ENCODE assay signal across 8 cellular contexts in genomic region chr16:10982430-10983174, GRCh38. TPM values are rescaled to one million over a fixed set of nuclear protein-coding genes. Genes with fewer than 3 reads are reported as not detected.
DNase-seq lines count a peak whose midpoint lies in the region; ATAC-seq lines count a peak whose summit lies in the region.

No MANE protein-coding gene starts in this region.

- POLR2A ChIA-PET in activated CD4-positive, alpha-beta memory T cell treated with anti-CD3 and anti-CD28 coated beads, Interleukin-2, amount 10 ng/mL, durations not matched to agents 7 days and 5 days (lab: Charles Lee): interaction anchor here (0.7 to 4.6 kb wide), 16 partner anchors 10 to 372 kb away, joined by 3 to 67 read pairs (median 5); partner anchors contain the start of gene SOCS1

- H3K36me3 Mint-ChIP-seq in activated T-cell treated with anti-CD3 and anti-CD28 coated beads, Interleukin-2, amount 50 U/mL, for 24 hours (ENCODE audit: low read depth): peaks cover 86% of the 10 kb centered on the region
- peaks cover 62% of the 10 kb centered on the region for H3K36me3 Mint-ChIP-seq in activated CD4-positive, alpha-beta memory T cell treated with anti-CD3 and anti-CD28 coated beads, Interleukin-2, amount 10 ng/mL, durations not matched to agents 7 days and 5 days (ENCODE audit: low read depth)
- peaks cover 57% of the 10 kb centered on the region for H3K36me3 Mint-ChIP-seq in stimulated activated memory B cell treated with anti-CD40 and anti-IgM and Interleukin-4, amounts not matched to agents 10 μg/mL and 1 μg/mL and 100 μg/mL, for 72 hours

- peaks cover 57% of the 10 kb centered on the region for H3K4me1 Mint-ChIP-seq in activated T-cell treated with anti-CD3 and anti-CD28 coated beads, Interleukin-2, amount 50 U/mL, for 24 hours (ENCODE audit: low read depth)
- H3K4me1 Mint-ChIP-seq in activated CD4-positive, alpha-beta memory T cell treated with anti-CD3 and anti-CD28 coated beads, Interleukin-2, amount 10 ng/mL, durations not matched to agents 7 days and 5 days: peaks cover 89% of the 10 kb centered on the region
- H3K4me1 Mint-ChIP-seq in stimulated activated memory B cell treated with anti-CD40 and anti-IgM and Interleukin-4, amounts not matched to agents 10 μg/mL and 1 μg/mL and 100 μg/mL, for 72 hours: peaks cover 74% of the 10 kb centered on the region

- CTCF ChIA-PET in activated CD4-positive, alpha-beta memory T cell treated with anti-CD3 and anti-CD28 coated beads, Interleukin-2, amount 10 ng/mL, durations not matched to agents 7 days and 5 days (lab: Charles Lee): interaction anchor here (0.8 to 3.8 kb wide), 26 partner anchors 9 to 549 kb away, joined by 3 to 50 read pairs (median 4); partner anchors contain the start of genes DEXI and SOCS1

- ATAC-seq in HG02840 (IDR thresholded peaks at IDR 0.05; ENCODE audit: low FRiP score, unreplicated experiment): peak; percentile 47
- ATAC-seq in stimulated activated memory B cell treated with anti-CD40 and anti-IgM and Interleukin-4, amounts not matched to agents 10 μg/mL and 1 μg/mL and 100 μg/mL, for 72 hours: peak; percentile 58
- ATAC-seq in HG03025 (IDR thresholded peaks at IDR 0.05; ENCODE audit: low FRiP score, unreplicated experiment): no peak

- peak overlapping the region; percentile 88 for H3K27ac Mint-ChIP-seq in activated T-cell treated with anti-CD3 and anti-CD28 coated beads, Interleukin-2, amount 50 U/mL, for 24 hours
- H3K27ac Mint-ChIP-seq in activated CD4-positive, alpha-beta memory T cell treated with anti-CD3 and anti-CD28 coated beads, Interleukin-2, amount 10 ng/mL, durations not matched to agents 7 days and 5 days: peak overlapping the region; percentile 87
- peak overlapping the region; percentile 93 for H3K27ac Mint-ChIP-seq in stimulated activated memory B cell treated with anti-CD40 and anti-IgM and Interleukin-4, amounts not matched to agents 10 μg/mL and 1 μg/mL and 100 μg/mL, for 72 hours

- no peak for DNase-seq in activated T-cell treated with anti-CD3 and anti-CD28 coated beads, Interleukin-2, amount 50 U/mL, for 24 hours
- DNase-seq in activated T-cell treated with anti-CD3 and anti-CD28 coated beads, Interleukin-2, amount 50 U/mL, for 1 hour: no peak
- no peak for DNase-seq in activated CD4-positive, alpha-beta memory T cell treated with anti-CD3 and anti-CD28 coated beads, Interleukin-2, amount 10 ng/mL, durations not matched to agents 7 days and 5 days
- no peak for DNase-seq in SW 1271 (lab: John Stamatoyannopoulos, UW)
- DNase-seq in activated CD8-positive, alpha-beta memory T cell treated with anti-CD3 and anti-CD28 coated beads, Interleukin-2, amount 50 U/mL, for 48 hours: no peak

- no peaks in the 10 kb centered on the region for H3K9me3 Mint-ChIP-seq in activated T-cell treated with anti-CD3 and anti-CD28 coated beads, Interleukin-2, amount 50 U/mL, for 24 hours
- no peaks in the 10 kb centered on the region for H3K9me3 Mint-ChIP-seq in activated CD4-positive, alpha-beta memory T cell treated with anti-CD3 and anti-CD28 coated beads, Interleukin-2, amount 10 ng/mL, durations not matched to agents 7 days and 5 days
- H3K9me3 Mint-ChIP-seq in stimulated activated memory B cell treated with anti-CD40 and anti-IgM and Interleukin-4, amounts not matched to agents 10 μg/mL and 1 μg/mL and 100 μg/mL, for 72 hours: no peaks in the 10 kb centered on the region

- H3K27me3 Mint-ChIP-seq in activated T-cell treated with anti-CD3 and anti-CD28 coated beads, Interleukin-2, amount 50 U/mL, for 24 hours: no peaks in the 10 kb centered on the region
- no peaks in the 10 kb centered on the region for H3K27me3 Mint-ChIP-seq in activated CD4-positive, alpha-beta memory T cell treated with anti-CD3 and anti-CD28 coated beads, Interleukin-2, amount 10 ng/mL, durations not matched to agents 7 days and 5 days
- no peaks in the 10 kb centered on the region for H3K27me3 Mint-ChIP-seq in stimulated activated memory B cell treated with anti-CD40 and anti-IgM and Interleukin-4, amounts not matched to agents 10 μg/mL and 1 μg/mL and 100 μg/mL, for 72 hours

- H3K4me3 Mint-ChIP-seq in activated T-cell treated with anti-CD3 and anti-CD28 coated beads, Interleukin-2, amount 50 U/mL, for 24 hours: peak overlapping the region; percentile 66
- peak overlapping the region; percentile 60 for H3K4me3 Mint-ChIP-seq in activated CD4-positive, alpha-beta memory T cell treated with anti-CD3 and anti-CD28 coated beads, Interleukin-2, amount 10 ng/mL, durations not matched to agents 7 days and 5 days
- H3K4me3 Mint-ChIP-seq in stimulated activated memory B cell treated with anti-CD40 and anti-IgM and Interleukin-4, amounts not matched to agents 10 μg/mL and 1 μg/mL and 100 μg/mL, for 72 hours: peak overlapping the region; percentile 80

RNA-seq across cellular contexts. Expression of gene CLEC16A, which starts 38.2 kb away (rescaled TPM):
- 10 to 100 TPM; 30.3 to 32.4 TPM for total RNA-seq in activated CD4-positive, alpha-beta memory T cell treated with anti-CD3 and anti-CD28 coated beads, Interleukin-2, amount 10 ng/mL, durations not matched to agents 7 days and 5 days

RNA-seq across cellular contexts. Expression of gene DEXI, which starts 40.3 kb away (rescaled TPM):
- 10 to 100 TPM; 24.2 to 24.7 TPM for total RNA-seq in activated CD4-positive, alpha-beta memory T cell treated with anti-CD3 and anti-CD28 coated beads, Interleukin-2, amount 10 ng/mL, durations not matched to agents 7 days and 5 days
